Comparison of ENCODE assay signal across 1 cellular context in the genomic region with DNA sequence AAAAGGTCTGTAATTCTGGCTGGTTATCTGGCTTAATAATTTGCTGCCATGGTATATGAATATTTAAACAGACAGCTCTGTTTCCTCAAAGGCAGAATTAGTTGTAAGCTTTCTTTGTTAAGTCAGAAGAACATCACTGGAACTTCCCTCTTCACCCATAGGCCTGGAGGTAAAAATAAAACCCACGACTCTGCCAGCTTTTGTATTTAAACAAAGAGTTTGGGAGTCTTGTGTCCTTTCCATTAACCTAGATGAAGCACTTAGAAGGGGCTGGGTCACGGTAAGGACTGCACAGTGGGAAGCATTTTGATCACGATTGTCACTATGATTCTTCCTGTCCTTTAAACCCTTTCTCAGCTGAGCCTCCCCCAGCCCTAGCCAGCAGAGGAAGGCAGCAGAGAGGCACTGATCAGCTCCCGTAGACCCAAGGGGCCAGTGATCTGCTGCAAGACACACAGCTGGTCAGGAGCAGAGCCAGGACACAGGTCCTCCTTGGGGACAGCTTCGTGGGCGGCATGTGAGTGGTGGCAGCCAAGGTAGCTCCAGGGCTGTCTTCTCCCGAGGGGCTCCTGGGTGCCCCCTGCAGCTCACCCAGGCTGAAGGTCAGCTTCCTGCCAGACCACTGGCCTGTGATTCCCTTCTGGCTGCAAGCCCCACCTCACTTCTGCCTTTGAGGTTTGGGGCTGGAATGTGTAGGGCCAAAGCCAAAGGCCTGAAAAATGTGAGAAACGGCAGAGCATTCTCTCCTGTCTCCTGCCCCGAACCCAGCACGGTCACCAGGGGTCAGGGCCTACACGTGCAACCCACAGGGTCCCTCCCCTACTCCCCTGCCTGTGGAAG.
TF ChIP-seq lines count a peak whose summit lies in the region.

No MANE protein-coding gene starts in this region.

TF ChIP-seq in HEK293T, 16 proteins besides CTCF, POLR2A, EP300 and RAD21 (continued from another document):
- TF ChIP-seq SP1 (IDR thresholded peaks at IDR 0.05), result no peak
- TF ChIP-seq LEF1 (IDR thresholded peaks at IDR 0.05; ENCODE audit: borderline replicate concordance), result no peak
- no peak for TF ChIP-seq PKNOX1 (IDR thresholded peaks at IDR 0.05)
- no peak for TF ChIP-seq ARNT (IDR thresholded peaks at IDR 0.05)
- no peak for TF ChIP-seq SUZ12 (IDR thresholded peaks at IDR 0.05)
- TF ChIP-seq ELF4 (IDR thresholded peaks at IDR 0.05), result no peak
- no peak for TF ChIP-seq FOXK2 (IDR thresholded peaks at IDR 0.05)
- no peak for TF ChIP-seq ZNF384 (IDR thresholded peaks at IDR 0.05)
- no peak for TF ChIP-seq NFRKB (IDR thresholded peaks at IDR 0.05)
- no peak for TF ChIP-seq BHLHE40 (IDR thresholded peaks at IDR 0.05; ENCODE audit: borderline replicate concordance)
- no peak for TF ChIP-seq HDGF (IDR thresholded peaks at IDR 0.05; ENCODE audit: borderline replicate concordance)
- TF ChIP-seq TARDBP (IDR thresholded peaks at IDR 0.05), result no peak
- no peak for TF ChIP-seq CTBP1 (IDR thresholded peaks at IDR 0.05; ENCODE audit: borderline replicate concordance)
TF ChIP-seq in HEK293T: peak in this region for 0.
